Comparison of ENCODE assay signal across 16 cellular contexts in the genomic region with DNA sequence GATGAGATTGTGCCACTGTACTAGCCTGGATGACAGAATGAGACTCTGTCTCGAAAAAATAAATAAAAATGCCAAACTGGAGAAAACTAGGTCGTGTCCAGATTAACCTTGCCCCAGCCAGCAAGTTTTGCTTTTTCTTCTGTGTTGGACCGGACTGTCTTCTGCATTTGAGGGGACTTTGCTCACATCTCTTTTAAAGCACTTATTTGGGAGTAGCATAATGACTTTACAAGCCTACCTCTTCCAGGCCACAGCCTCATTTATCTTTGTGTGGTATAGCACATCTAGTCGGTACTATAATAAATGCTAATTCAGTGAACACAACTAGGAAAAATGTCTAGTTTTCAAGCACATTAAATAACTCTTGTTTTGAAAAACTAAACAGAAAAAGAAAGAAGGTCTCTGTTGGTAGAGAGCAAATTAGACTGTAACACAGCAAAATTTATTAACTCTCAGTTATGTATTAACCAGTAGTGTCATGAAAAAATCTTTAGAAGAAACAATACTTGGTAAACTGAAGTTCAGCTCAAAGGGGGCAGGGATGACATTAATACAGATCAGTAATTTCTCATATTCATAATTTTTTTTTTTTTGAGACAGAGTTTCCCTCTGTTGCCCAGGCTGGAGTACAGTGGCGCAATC. TPM values are rescaled to one million over a fixed set of nuclear protein-coding genes. Genes with fewer than 3 reads are reported as not detected.
A peak's percentile ranks its signal among the peaks of the same experiment; 100 is the strongest.
DNase-seq lines count a peak whose midpoint lies in the region; ATAC-seq, FAIRE-seq and TF ChIP-seq lines count a peak whose summit lies in the region.
"Had no signal": no experiment of that assay in that cellular context is flagged by ENCODE, and none has a peak within 500 bp of the region (broad histone marks: within the 10 kb centered on the region; RNA-seq: fewer than 3 reads in every experiment).

No MANE protein-coding gene starts in this region.

- H3K27me3 ChIP-seq in right lobe of liver (no peaks in the 10 kb centered on the region), small intestine (ENCODE audit: control insufficient read depth in 2 of 2, insufficient read depth in 2 of 2, low read length in 2 of 2) (no peaks in the 10 kb centered on the region)

- no peak for ATAC-seq in effector memory CD8-positive, alpha-beta T cell (replicated peaks)
- ATAC-seq in right lobe of liver (peak; percentile 55 to 76 (median 66)), left ventricle myocardium superior (no peak)

- WGBS in right lobe of liver (ENCODE audit: insufficient coverage, low coverage, low lambda C conversion rate, missing lambda C conversion rate): 39% methylated on average over 5 of the region's 5 CpGs
- 37 to 67% (median 41%) methylated on average over 5 of the region's 5 CpGs for WGBS in small intestine, 3 donors

- H3K4me1 Mint-ChIP-seq in effector memory CD8-positive, alpha-beta T cell (ENCODE audit: low read depth in 2 of 2): peaks cover 2 to 7% of the 10 kb centered on the region in 2 donors

- TF ChIP-seq POLR2A in right lobe of liver (IDR thresholded peaks at IDR 0.05): no peak

- H3K4me1 ChIP-seq in right lobe of liver (peaks cover 0 to 14% (median 0%) of the 10 kb centered on the region in 4 donors), small intestine (ENCODE audit: control insufficient read depth in 2 of 2, insufficient read depth in 1 of 2, low read depth in 1 of 2, low read length in 1 of 2) (no peaks in the 10 kb centered on the region)

- H3K27ac ChIP-seq in right lobe of liver (peak overlapping the region in 1 of 3 donors; percentile 27), small intestine (ENCODE audit: low read depth in 1 of 2, low read length in 1 of 2) (no peak overlapping the region)
- H3K27ac ChIP-seq: C4-2B had no signal

- H3K27ac Mint-ChIP-seq in effector memory CD8-positive, alpha-beta T cell: peak overlapping the region; percentile 51 to 69

- FAIRE-seq in HTR-8/SVneo (lab: Jason Lieb, UNC) (peak; percentile 20), small intestine (lab: Jason Lieb, UNC) (no peak)
- FAIRE-seq: GM12892, H54 had no signal

- H3K9me3 ChIP-seq in right lobe of liver (no peaks in the 10 kb centered on the region), small intestine (ENCODE audit: control insufficient read depth, low read depth) (no peaks in the 10 kb centered on the region)

- H3K36me3 ChIP-seq in right lobe of liver (no peaks in the 10 kb centered on the region), small intestine (ENCODE audit: control insufficient read depth in 2 of 2, insufficient read depth in 2 of 2, low read length in 2 of 2) (no peaks in the 10 kb centered on the region)

- DNase-seq in HTR-8/SVneo (ENCODE audit: insufficient read length, low spot score) (no peak), right lobe of liver (no peak), small intestine (peak; percentile 12), germinal center (ENCODE audit: low spot score) (no peak), NCI-H446 treated with DMSO at 0.1 percent for 48 hours (lab: John Stamatoyannopoulos, UW) (no peak), left ventricle myocardium superior (no peak)
- no peak for DNase-seq in effector memory CD8-positive, alpha-beta T cell
- DNase-seq: DMS 273 treated with DMSO at 0.1 percent for 48 hours, NCI-H1105, NCI-H1930, NCI-H2171 treated with DMSO at 0.1 percent for 48 hours, NCI-H774, RPMI8226 had no signal

- TF ChIP-seq CTCF in right lobe of liver (IDR thresholded peaks at IDR 0.05): no peak

- H3K36me3 Mint-ChIP-seq in effector memory CD8-positive, alpha-beta T cell (ENCODE audit: insufficient read depth): peaks cover 3% of the 10 kb centered on the region

- no peaks in the 10 kb centered on the region for H3K27me3 Mint-ChIP-seq in effector memory CD8-positive, alpha-beta T cell

- no peaks in the 10 kb centered on the region for H3K9me3 Mint-ChIP-seq in effector memory CD8-positive, alpha-beta T cell

- intact Hi-C loops in right lobe of liver (cut with DNase I) (no loop called here), left ventricle myocardium superior (cut with micrococcal nuclease) (no loop called here)

- H3K4me3 Mint-ChIP-seq in effector memory CD8-positive, alpha-beta T cell: no peak overlapping the region

- H3K4me3 ChIP-seq in right lobe of liver (no peak overlapping the region), small intestine (ENCODE audit: low read depth in 1 of 2, low read length in 2 of 2) (no peak overlapping the region)

RNA-seq across cellular contexts. Expression of a gene that starts 52.0 kb away (rescaled TPM):
- total RNA-seq in right lobe of liver (1 to 10 TPM in 4 of 6 experiments, under 1 TPM in 2; 0.53 to 2.6 (median 1.3) TPM), left ventricle myocardium superior (1.6 TPM)
- 1 to 10 TPM in 1 of 3 donors, under 1 TPM in 2; 0.45 to 3.4 (median 0.54) TPM for polyA plus RNA-seq in small intestine

RNA-seq across cellular contexts. Expression of a gene that starts 52.1 kb away (rescaled TPM):
- total RNA-seq in right lobe of liver: 1 to 10 TPM; 5.5 to 8.5 (median 7.6) TPM
- 10 to 100 TPM in 1 of 3 donors, 1 to 10 TPM in 2; 4.8 to 11.1 (median 9.8) TPM for polyA plus RNA-seq in small intestine
- 12.6 TPM for total RNA-seq in left ventricle myocardium superior

Comparison
In these comparisons a context has a peak if more than half of its experiments do, and no peak if none do; other contexts are left out.
1. ATAC-seq: peak in right lobe of liver (4 of 4); none in effector memory CD8-positive, alpha-beta T cell (single experiment) and left ventricle myocardium superior (single experiment).